8 cellular contexts compared by ENCODE assay signal in genomic region chr1:78649628-78650027, GRCh38. TPM values are rescaled to one million over a fixed set of nuclear protein-coding genes. Genes with fewer than 3 reads are reported as not detected.
A peak's percentile ranks its signal among the peaks of the same experiment; 100 is the strongest.
DNase-seq lines count a peak whose midpoint lies in the region; ATAC-seq and TF ChIP-seq lines count a peak whose summit lies in the region.

Gene IFI44 (plus strand): TSS chr1:78649831. CDS start chr1:78650196, 365 bp downstream.

- peak; percentile 81 for ATAC-seq in HG02678 (IDR thresholded peaks at IDR 0.05; ENCODE audit: unreplicated experiment)
- ATAC-seq in omental fat pad (ENCODE audit: low FRiP score), result peak; percentile 92

- DNase-seq in GM13976 (ENCODE audit: low spot score), result peak; percentile 38
- peak; percentile 1 for DNase-seq in NCI-H2196 treated with DMSO at 0.1 percent for 48 hours (lab: John Stamatoyannopoulos, UW; ENCODE audit: unreplicated experiment)
- peak; percentile 70 for DNase-seq in activated T-cell treated with anti-CD3 and anti-CD28 coated beads for 4 hours
- DNase-seq in esophagus squamous epithelium (lab: John Stamatoyannopoulos, UW), result no peak
- DNase-seq in omental fat pad (ENCODE audit: low spot score), result peak; percentile 77
- peak; percentile 84 to 87 for DNase-seq in suprapubic skin (ENCODE audit: low spot score in 2 of 2)
- no peak for DNase-seq in germinal center (ENCODE audit: low spot score)

- TF ChIP-seq EP300 in suprapubic skin (IDR thresholded peaks at IDR 0.05), result no peak

- H3K9me3 ChIP-seq in esophagus squamous epithelium (no peaks in the 10 kb centered on the region), suprapubic skin (no peaks in the 10 kb centered on the region)

- H3K27ac ChIP-seq in esophagus squamous epithelium, result peak within 1 kb of the TSS; percentile 23 to 77 (median 58)
- H3K27ac ChIP-seq in suprapubic skin, result peak within 1 kb of the TSS; percentile 36

- H3K27me3 ChIP-seq in esophagus squamous epithelium, result no peaks in the 10 kb centered on the region
- H3K27me3 ChIP-seq in suprapubic skin, result no peaks in the 10 kb centered on the region

- in situ Hi-C loops in GM13976 (cut with MboI; ENCODE audit: low sequenced_read_pairs, unreplicated experiment), result no loop called here

- TF ChIP-seq POLR2A in esophagus squamous epithelium (IDR thresholded peaks at IDR 0.05) (peak in 2 of 4 donors; percentile 43 to 57), suprapubic skin (IDR thresholded peaks at IDR 0.05) (peak in 1 of 2 donors; percentile 25)

- intact Hi-C loops in esophagus squamous epithelium (cut with DNase I), result no loop called here

- TF ChIP-seq CTCF in GM13976 (IDR thresholded peaks at IDR 0.05; ENCODE audit: borderline replicate concordance, control extremely low read depth, extremely low read depth, insufficient read depth, missing control alignments), result no peak
- TF ChIP-seq CTCF in esophagus squamous epithelium (IDR thresholded peaks at IDR 0.05), result no peak
- no peak for TF ChIP-seq CTCF in omental fat pad (IDR thresholded peaks at IDR 0.05)
- no peak for TF ChIP-seq CTCF in suprapubic skin (IDR thresholded peaks at IDR 0.05)

- H3K4me1 ChIP-seq in esophagus squamous epithelium (peaks cover 0 to 50% (median 4%) of the 10 kb centered on the region in 3 donors), suprapubic skin (peaks cover 15% of the 10 kb centered on the region)

- H3K36me3 ChIP-seq in esophagus squamous epithelium (no peaks in the 10 kb centered on the region), suprapubic skin (no peaks in the 10 kb centered on the region)

- peak within 1 kb of the TSS; percentile 1 to 59 (median 38) for H3K4me3 ChIP-seq in esophagus squamous epithelium
- peak within 1 kb of the TSS; percentile 41 for H3K4me3 ChIP-seq in suprapubic skin

RNA-seq across cellular contexts. Expression of gene IFI44, which starts in this region (rescaled TPM):
- 10 to 100 TPM in 2 of 4 donors, 1 to 10 TPM in 2; 3.1 to 33.0 (median 7.6) TPM for total RNA-seq in esophagus squamous epithelium
- 10 to 100 TPM; 16.2 to 78.2 (median 20.2) TPM for total RNA-seq in omental fat pad
- 1 to 10 TPM; 1.8 to 7.1 (median 2.7) TPM for total RNA-seq in suprapubic skin

Comparison
In these comparisons a context has a peak if more than half of its experiments do, and no peak if none do; other contexts are left out.
1. DNase-seq: peak in GM13976 (single experiment), NCI-H2196 treated with DMSO at 0.1 percent for 48 hours (single experiment), activated T-cell treated with anti-CD3 and anti-CD28 coated beads for 4 hours (single experiment), omental fat pad (single experiment) and suprapubic skin (2 of 2); none in esophagus squamous epithelium (single experiment) and germinal center (single experiment).